Comparison of ENCODE assay signal across 1 cellular context in the genomic region with DNA sequence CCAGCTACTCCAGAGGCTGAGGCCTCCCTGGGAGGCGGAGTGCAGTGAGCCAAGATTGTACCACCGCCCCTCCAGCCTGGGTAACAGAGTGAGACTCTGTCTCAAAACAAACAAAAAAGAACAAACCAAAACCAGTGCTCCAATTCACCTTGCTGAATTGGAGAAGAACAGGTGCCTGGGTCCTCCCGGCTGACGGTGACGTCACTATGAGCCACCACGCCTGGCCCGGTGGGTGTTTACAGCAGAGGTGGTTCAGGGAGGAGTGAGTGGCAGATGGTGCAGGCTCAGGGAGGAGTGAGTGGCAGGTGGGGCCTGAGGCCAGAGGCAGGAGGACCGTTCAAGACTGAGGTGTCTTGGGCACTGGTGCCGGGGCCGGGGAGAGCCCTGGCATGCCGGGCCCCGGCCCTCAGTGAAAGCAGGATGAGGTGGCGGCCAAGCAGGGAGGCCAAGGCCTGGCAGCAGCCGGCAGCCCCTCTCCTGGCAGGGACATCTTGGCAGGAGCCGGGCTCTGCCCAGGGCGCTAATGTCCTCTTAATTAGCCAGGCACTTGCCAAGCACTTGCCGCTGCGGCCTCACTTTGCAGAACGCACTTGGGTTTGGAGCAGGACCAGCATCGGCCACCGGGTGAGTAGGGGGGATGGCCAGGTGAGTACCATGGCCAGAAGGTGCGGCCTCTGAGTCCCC.
A peak's percentile ranks its signal among the peaks of the same experiment; 100 is the strongest.
TF ChIP-seq lines count a peak whose summit lies in the region.

No MANE protein-coding gene starts in this region.

TF ChIP-seq in HepG2, 621 proteins besides CTCF, POLR2A, EP300 and RAD21:
- TF ChIP-seq SYNCRIP (IDR thresholded peaks at IDR 0.05; ENCODE audit: insufficient read depth, low read depth, low read length) (no peak), ZFP62 (CRISPR knock-in tag; IDR thresholded peaks at IDR 0.05) (no peak), FOSL2 (CRISPR knock-in tag; IDR thresholded peaks at IDR 0.05) (peak; percentile 30; the same call in 1 of the 2 replicates), ZMYM3 (CRISPR knock-in tag; IDR thresholded peaks at IDR 0.05) (no peak), HOXD1 (CRISPR knock-in tag; IDR thresholded peaks at IDR 0.05) (no peak), ZFP37 (CRISPR knock-in tag; IDR thresholded peaks at IDR 0.05; ENCODE audit: borderline replicate concordance) (no peak), RBFOX2 (IDR thresholded peaks at IDR 0.05; ENCODE audit: low read depth, low read length) (no peak), BCL6 (CRISPR knock-in tag; IDR thresholded peaks at IDR 0.05) (no peak), SPEN (CRISPR knock-in tag; IDR thresholded peaks at IDR 0.05; ENCODE audit: low read depth) (no peak), ZNF614 (CRISPR knock-in tag; IDR thresholded peaks at IDR 0.05; ENCODE audit: borderline replicate concordance) (no peak), PTBP1 (IDR thresholded peaks at IDR 0.05; ENCODE audit: low read depth, low read length, poor library complexity, severe bottlenecking) (no peak), ZNF263 (CRISPR knock-in tag; IDR thresholded peaks at IDR 0.05) (peak; percentile 78), HCFC1 (IDR thresholded peaks at IDR 0.05; ENCODE audit: low read depth, low read length) (no peak), NFRKB (IDR thresholded peaks at IDR 0.05) (no peak), BRD4 (CRISPR knock-in tag; IDR thresholded peaks at IDR 0.05) (no peak), CREB1 (IDR thresholded peaks at IDR 0.05) (peak; percentile 98), CREB1 (CRISPR knock-in tag; IDR thresholded peaks at IDR 0.05) (no peak; the same call in 1 of the 2 replicates), FLYWCH1 (CRISPR knock-in tag; IDR thresholded peaks at IDR 0.05) (no peak), ATF7 (IDR thresholded peaks at IDR 0.05) (peak; percentile 97), ATF7 (CRISPR knock-in tag; IDR thresholded peaks at IDR 0.05) (no peak), CREM (IDR thresholded peaks at IDR 0.05) (peak; percentile 40; the same call in 1 of the 2 replicates), CREM (CRISPR knock-in tag; IDR thresholded peaks at IDR 0.05) (no peak)
- TF ChIP-seq, protein P1, sequence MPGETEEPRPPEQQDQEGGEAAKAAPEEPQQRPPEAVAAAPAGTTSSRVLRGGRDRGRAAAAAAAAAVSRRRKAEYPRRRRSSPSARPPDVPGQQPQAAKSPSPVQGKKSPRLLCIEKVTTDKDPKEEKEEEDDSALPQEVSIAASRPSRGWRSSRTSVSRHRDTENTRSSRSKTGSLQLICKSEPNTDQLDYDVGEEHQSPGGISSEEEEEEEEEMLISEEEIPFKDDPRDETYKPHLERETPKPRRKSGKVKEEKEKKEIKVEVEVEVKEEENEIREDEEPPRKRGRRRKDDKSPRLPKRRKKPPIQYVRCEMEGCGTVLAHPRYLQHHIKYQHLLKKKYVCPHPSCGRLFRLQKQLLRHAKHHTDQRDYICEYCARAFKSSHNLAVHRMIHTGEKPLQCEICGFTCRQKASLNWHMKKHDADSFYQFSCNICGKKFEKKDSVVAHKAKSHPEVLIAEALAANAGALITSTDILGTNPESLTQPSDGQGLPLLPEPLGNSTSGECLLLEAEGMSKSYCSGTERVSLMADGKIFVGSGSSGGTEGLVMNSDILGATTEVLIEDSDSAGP (CRISPR knock-in tag; IDR thresholded peaks at IDR 0.05; ENCODE audit: borderline replicate concordance): 0 out of 2 replicates have a peak, but pooled peaks have one; percentile 17
- TF ChIP-seq, protein P2, sequence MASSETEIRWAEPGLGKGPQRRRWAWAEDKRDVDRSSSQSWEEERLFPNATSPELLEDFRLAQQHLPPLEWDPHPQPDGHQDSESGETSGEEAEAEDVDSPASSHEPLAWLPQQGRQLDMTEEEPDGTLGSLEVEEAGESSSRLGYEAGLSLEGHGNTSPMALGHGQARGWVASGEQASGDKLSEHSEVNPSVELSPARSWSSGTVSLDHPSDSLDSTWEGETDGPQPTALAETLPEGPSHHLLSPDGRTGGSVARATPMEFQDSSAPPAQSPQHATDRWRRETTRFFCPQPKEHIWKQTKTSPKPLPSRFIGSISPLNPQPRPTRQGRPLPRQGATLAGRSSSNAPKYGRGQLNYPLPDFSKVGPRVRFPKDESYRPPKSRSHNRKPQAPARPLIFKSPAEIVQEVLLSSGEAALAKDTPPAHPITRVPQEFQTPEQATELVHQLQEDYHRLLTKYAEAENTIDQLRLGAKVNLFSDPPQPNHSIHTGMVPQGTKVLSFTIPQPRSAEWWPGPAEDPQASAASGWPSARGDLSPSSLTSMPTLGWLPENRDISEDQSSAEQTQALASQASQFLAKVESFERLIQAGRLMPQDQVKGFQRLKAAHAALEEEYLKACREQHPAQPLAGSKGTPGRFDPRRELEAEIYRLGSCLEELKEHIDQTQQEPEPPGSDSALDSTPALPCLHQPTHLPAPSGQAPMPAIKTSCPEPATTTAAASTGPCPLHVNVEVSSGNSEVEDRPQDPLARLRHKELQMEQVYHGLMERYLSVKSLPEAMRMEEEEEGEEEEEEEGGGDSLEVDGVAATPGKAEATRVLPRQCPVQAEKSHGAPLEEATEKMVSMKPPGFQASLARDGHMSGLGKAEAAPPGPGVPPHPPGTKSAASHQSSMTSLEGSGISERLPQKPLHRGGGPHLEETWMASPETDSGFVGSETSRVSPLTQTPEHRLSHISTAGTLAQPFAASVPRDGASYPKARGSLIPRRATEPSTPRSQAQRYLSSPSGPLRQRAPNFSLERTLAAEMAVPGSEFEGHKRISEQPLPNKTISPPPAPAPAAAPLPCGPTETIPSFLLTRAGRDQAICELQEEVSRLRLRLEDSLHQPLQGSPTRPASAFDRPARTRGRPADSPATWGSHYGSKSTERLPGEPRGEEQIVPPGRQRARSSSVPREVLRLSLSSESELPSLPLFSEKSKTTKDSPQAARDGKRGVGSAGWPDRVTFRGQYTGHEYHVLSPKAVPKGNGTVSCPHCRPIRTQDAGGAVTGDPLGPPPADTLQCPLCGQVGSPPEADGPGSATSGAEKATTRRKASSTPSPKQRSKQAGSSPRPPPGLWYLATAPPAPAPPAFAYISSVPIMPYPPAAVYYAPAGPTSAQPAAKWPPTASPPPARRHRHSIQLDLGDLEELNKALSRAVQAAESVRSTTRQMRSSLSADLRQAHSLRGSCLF (CRISPR knock-in tag; IDR thresholded peaks at IDR 0.05; ENCODE audit: borderline replicate concordance): no peak
- TF ChIP-seq, protein P3, sequence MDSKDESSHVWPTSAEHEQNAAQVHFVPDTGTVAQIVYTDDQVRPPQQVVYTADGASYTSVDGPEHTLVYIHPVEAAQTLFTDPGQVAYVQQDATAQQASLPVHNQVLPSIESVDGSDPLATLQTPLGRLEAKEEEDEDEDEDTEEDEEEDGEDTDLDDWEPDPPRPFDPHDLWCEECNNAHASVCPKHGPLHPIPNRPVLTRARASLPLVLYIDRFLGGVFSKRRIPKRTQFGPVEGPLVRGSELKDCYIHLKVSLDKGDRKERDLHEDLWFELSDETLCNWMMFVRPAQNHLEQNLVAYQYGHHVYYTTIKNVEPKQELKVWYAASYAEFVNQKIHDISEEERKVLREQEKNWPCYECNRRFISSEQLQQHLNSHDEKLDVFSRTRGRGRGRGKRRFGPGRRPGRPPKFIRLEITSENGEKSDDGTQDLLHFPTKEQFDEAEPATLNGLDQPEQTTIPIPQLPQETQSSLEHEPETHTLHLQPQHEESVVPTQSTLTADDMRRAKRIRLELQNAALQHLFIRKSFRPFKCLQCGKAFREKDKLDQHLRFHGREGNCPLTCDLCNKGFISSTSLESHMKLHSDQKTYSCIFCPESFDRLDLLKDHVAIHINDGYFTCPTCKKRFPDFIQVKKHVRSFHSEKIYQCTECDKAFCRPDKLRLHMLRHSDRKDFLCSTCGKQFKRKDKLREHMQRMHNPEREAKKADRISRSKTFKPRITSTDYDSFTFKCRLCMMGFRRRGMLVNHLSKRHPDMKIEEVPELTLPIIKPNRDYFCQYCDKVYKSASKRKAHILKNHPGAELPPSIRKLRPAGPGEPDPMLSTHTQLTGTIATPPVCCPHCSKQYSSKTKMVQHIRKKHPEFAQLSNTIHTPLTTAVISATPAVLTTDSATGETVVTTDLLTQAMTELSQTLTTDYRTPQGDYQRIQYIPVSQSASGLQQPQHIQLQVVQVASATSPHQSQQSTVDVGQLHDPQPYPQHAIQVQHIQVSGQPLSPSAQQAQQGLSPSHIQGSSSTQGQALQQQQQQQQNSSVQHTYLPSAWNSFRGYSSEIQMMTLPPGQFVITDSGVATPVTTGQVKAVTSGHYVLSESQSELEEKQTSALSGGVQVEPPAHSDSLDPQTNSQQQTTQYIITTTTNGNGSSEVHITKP (CRISPR knock-in tag; IDR thresholded peaks at IDR 0.05; ENCODE audit: low read depth): 0 out of 2 replicates have a peak, but pooled peaks have one; percentile 16
- TF ChIP-seq, protein P4, sequence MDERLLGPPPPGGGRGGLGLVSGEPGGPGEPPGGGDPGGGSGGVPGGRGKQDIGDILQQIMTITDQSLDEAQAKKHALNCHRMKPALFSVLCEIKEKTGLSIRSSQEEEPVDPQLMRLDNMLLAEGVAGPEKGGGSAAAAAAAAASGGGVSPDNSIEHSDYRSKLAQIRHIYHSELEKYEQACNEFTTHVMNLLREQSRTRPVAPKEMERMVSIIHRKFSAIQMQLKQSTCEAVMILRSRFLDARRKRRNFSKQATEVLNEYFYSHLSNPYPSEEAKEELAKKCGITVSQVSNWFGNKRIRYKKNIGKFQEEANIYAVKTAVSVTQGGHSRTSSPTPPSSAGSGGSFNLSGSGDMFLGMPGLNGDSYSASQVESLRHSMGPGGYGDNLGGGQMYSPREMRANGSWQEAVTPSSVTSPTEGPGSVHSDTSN (CRISPR knock-in tag; IDR thresholded peaks at IDR 0.05): peak; percentile 24; the same call in 1 of the 2 replicates
- TF ChIP-seq, protein P5, sequence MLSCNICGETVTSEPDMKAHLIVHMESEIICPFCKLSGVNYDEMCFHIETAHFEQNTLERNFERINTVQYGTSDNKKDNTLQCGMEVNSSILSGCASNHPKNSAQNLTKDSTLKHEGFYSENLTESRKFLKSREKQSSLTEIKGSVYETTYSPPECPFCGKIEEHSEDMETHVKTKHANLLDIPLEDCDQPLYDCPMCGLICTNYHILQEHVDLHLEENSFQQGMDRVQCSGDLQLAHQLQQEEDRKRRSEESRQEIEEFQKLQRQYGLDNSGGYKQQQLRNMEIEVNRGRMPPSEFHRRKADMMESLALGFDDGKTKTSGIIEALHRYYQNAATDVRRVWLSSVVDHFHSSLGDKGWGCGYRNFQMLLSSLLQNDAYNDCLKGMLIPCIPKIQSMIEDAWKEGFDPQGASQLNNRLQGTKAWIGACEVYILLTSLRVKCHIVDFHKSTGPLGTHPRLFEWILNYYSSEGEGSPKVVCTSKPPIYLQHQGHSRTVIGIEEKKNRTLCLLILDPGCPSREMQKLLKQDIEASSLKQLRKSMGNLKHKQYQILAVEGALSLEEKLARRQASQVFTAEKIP (CRISPR knock-in tag; IDR thresholded peaks at IDR 0.05; ENCODE audit: borderline replicate concordance): no peak
